18 cellular contexts compared by ENCODE assay signal in the genomic region with DNA sequence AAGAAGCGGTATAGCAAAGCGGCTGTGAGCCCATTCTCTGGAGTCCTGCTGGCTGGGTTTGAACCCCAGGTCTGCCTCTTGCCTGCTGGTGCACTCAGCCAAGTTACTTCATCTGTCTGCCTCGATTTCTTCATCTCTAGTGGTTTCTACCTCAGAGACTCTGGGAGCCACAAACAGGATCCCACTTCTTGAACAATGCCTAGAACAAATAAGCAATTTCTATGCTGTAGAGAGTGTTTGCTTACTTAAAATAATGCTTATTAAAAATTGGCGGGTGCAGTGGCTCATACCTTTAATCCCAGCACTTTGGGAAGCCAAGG.
DNase-seq lines count a peak whose midpoint lies in the region; ATAC-seq, FAIRE-seq and TF ChIP-seq lines count a peak whose summit lies in the region.
"Had no signal": no experiment of that assay in that cellular context is flagged by ENCODE, and none has a peak within 500 bp of the region (broad histone marks: within the 10 kb centered on the region; RNA-seq: fewer than 3 reads in every experiment).

No MANE protein-coding gene starts in this region.

- peaks cover 25% of the 10 kb centered on the region for H3K79me1 ChIP-seq in H1 (ENCODE audit: low read depth, low read length)

- no peak overlapping the region for H2AFZ ChIP-seq in H1 (ENCODE audit: low read length)
- H2AFZ ChIP-seq: GM23338, neural progenitor cell had no signal

- no peak for TF ChIP-seq POLR2A in H1 (IDR thresholded peaks at IDR 0.05; ENCODE audit: control extremely low read depth in 1 of 2, low read depth in 2 of 2, low read length in 2 of 2)
- TF ChIP-seq POLR2A in ovary (IDR thresholded peaks at IDR 0.05) = no peak

- H2BK15ac ChIP-seq in H1 (ENCODE audit: low read length) = no peak overlapping the region

- CTCF ChIA-PET in RWPE1 (lab: Yijun Ruan, JAX) = no interaction called here
- CTCF ChIA-PET in H1 (lab: Charles Lee; ENCODE audit: partially characterized antibody) = interaction anchor here (0.7 to 1.4 kb wide), 3 partner anchors 8 to 320 kb away, joined by 3 to 5 read pairs (median 3); no protein-coding TSS in a partner anchor

- no peak for TF ChIP-seq RAD21 in H1 (IDR thresholded peaks at IDR 0.05 in 1 of 2, conservative IDR thresholded peaks at IDR 0.05 in 1 of 2; ENCODE audit: low read depth in 2 of 2, low read length in 2 of 2)

- H3K36me3 Mint-ChIP-seq in activated naive CD8-positive, alpha-beta T cell treated with anti-CD3 and anti-CD28 coated beads, Interleukin-2, amount 10 ng/mL, durations not matched to agents 7 days and 5 days = peaks cover 31% of the 10 kb centered on the region
- H3K36me3 Mint-ChIP-seq in activated naive CD8-positive, alpha-beta T cell treated with anti-CD3 and anti-CD28 coated beads, Interleukin-2, amount 50 U/mL, for 24 hours (ENCODE audit: low read depth) = no peaks in the 10 kb centered on the region

- no peak overlapping the region for H2BK5ac ChIP-seq in H1 (ENCODE audit: low read depth, low read length)

- H3K9me3 Mint-ChIP-seq in activated naive CD8-positive, alpha-beta T cell treated with anti-CD3 and anti-CD28 coated beads, Interleukin-2, amount 10 ng/mL, durations not matched to agents 7 days and 5 days = no peaks in the 10 kb centered on the region
- H3K9me3 Mint-ChIP-seq in activated naive CD8-positive, alpha-beta T cell treated with anti-CD3 and anti-CD28 coated beads, Interleukin-2, amount 50 U/mL, for 24 hours = no peaks in the 10 kb centered on the region
- H3K9me3 Mint-ChIP-seq: GM23338; neural progenitor cell; stimulated activated naive CD8-positive, alpha-beta T cell treated with anti-CD3 and anti-CD28 coated beads, Interleukin-15, amount 100 ng/mL, for 72 hours had no signal

- no peak overlapping the region for H3K23ac ChIP-seq in H1 (ENCODE audit: insufficient read length)

- no peak for FAIRE-seq in H1 (lab: Jason Lieb, UNC)
- FAIRE-seq: RCC 7860 had no signal

- no peak overlapping the region for H3K56ac ChIP-seq in H1 (replicated peaks; ENCODE audit: insufficient read length, low read depth, low read length)

- H3K27me3 Mint-ChIP-seq in activated naive CD8-positive, alpha-beta T cell treated with anti-CD3 and anti-CD28 coated beads, Interleukin-2, amount 10 ng/mL, durations not matched to agents 7 days and 5 days = no peaks in the 10 kb centered on the region
- no peaks in the 10 kb centered on the region for H3K27me3 Mint-ChIP-seq in activated naive CD8-positive, alpha-beta T cell treated with anti-CD3 and anti-CD28 coated beads, Interleukin-2, amount 50 U/mL, for 24 hours
- H3K27me3 Mint-ChIP-seq: stimulated activated naive CD8-positive, alpha-beta T cell treated with anti-CD3 and anti-CD28 coated beads, Interleukin-15, amount 100 ng/mL, for 72 hours had no signal

- no peak overlapping the region for H3K4me2 ChIP-seq in H1 (ENCODE audit: insufficient read depth in 1 of 2, low read depth in 2 of 2, low read length in 2 of 2)
- H3K4me2 ChIP-seq: GM23338, neural progenitor cell had no signal

- H3K4me3 ChIP-seq in H1 (ENCODE audit: extremely low read depth in 1 of 4, insufficient read depth in 2 of 4, low read depth in 3 of 4, low read length in 4 of 4) = no peak overlapping the region
- no peak overlapping the region for H3K4me3 ChIP-seq in ovary
- H3K4me3 ChIP-seq: GM23338, left lung, neural progenitor cell had no signal

- H3K27ac ChIP-seq in RWPE1 = peak overlapping the region; percentile 30
- H3K27ac ChIP-seq in H1 (ENCODE audit: low read depth, low read length) = no peak overlapping the region
- H3K27ac ChIP-seq in temporal lobe (ENCODE audit: low read depth, low read length) = peak overlapping the region; percentile 77
- H3K27ac ChIP-seq in ovary = no peak overlapping the region
- H3K27ac ChIP-seq: neural progenitor cell had no signal

- no peak overlapping the region for H2AK5ac ChIP-seq in H1 (ENCODE audit: low read depth, low read length)

- no peak overlapping the region for H3K14ac ChIP-seq in H1 (ENCODE audit: insufficient read length)

- no peak for DNase-seq in activated naive CD8-positive, alpha-beta T cell treated with anti-CD3 and anti-CD28 coated beads, Interleukin-2, amount 10 ng/mL, durations not matched to agents 7 days and 5 days
- no peak for DNase-seq in activated naive CD8-positive, alpha-beta T cell treated with anti-CD3 and anti-CD28 coated beads, Interleukin-2, amount 50 U/mL, for 24 hours
- no peak for DNase-seq in RWPE1 (ENCODE audit: low spot score)
- no peak for DNase-seq in H1 (ENCODE audit: low read depth in 1 of 2, low spot score in 2 of 2)
- no peak for DNase-seq in H4 (ENCODE audit: low spot score)
- no peak for DNase-seq in ovary
- no peak for DNase-seq in sciatic nerve (ENCODE audit: low spot score)
- DNase-seq: activated CD4-positive, alpha-beta T cell treated with anti-CD3 and anti-CD28 coated beads, Interleukin-2, amount 50 U/mL, for 1 hour; activated gamma-delta T cell; DMS 273 treated with DMSO at 0.1 percent for 48 hours; effector CD4-positive, alpha-beta T cell; left lung; NCI-H1417; stimulated activated naive CD8-positive, alpha-beta T cell treated with anti-CD3 and anti-CD28 coated beads, Interleukin-15, amount 100 ng/mL, for 72 hours had no signal

- H4K20me1 ChIP-seq in H1 (replicated peaks in 1 of 2; ENCODE audit: control insufficient read depth in 1 of 2, insufficient read depth in 2 of 2, low read length in 2 of 2) = peaks cover 11 to 23% of the 10 kb centered on the region in 2 experiments

- H3K18ac ChIP-seq in H1 (ENCODE audit: extremely low read depth, low read length) = no peak overlapping the region

- H3K23me2 ChIP-seq in H1 (ENCODE audit: low read depth, low read length) = no peaks in the 10 kb centered on the region; the same call in 1 of the 2 replicates

- intact Hi-C loops in ovary (cut with DNase I) = no loop called here
- intact Hi-C loops in sciatic nerve (cut with DNase I) = no loop called here

- peaks cover 0 to 78% of the 10 kb centered on the region in 2 experiments; a peak in 2 of 4 replicates for H3K79me2 ChIP-seq in H1 (ENCODE audit: control insufficient read depth in 1 of 2, insufficient read depth in 2 of 2, low read length in 2 of 2)

- H3K27me3 ChIP-seq in H1 (replicated peaks in 1 of 4; ENCODE audit: control insufficient read depth in 3 of 4, extremely low read depth in 1 of 4, insufficient read depth in 3 of 4, low read length in 3 of 4) (no peaks in the 10 kb centered on the region), ovary (no peaks in the 10 kb centered on the region)
- H3K27me3 ChIP-seq: left lung, neural progenitor cell had no signal

- TF ChIP-seq CTCF in RWPE1 (conservative IDR thresholded peaks at IDR 0.05; ENCODE audit: low read depth) (no peak), H1 (IDR thresholded peaks at IDR 0.05; ENCODE audit: control extremely low read depth in 1 of 3, insufficient read depth in 1 of 3, low read depth in 1 of 3, low read length in 3 of 3) (no peak), ovary (IDR thresholded peaks at IDR 0.05) (no peak)

- no peak for TF ChIP-seq EP300 in H1 (IDR thresholded peaks at IDR 0.05; ENCODE audit: borderline replicate concordance in 1 of 2, low read depth in 2 of 2, low read length in 2 of 2)
- no peak for TF ChIP-seq EP300 in ovary (IDR thresholded peaks at IDR 0.05)

- no peak overlapping the region for H3K9ac ChIP-seq in H1 (replicated peaks in 1 of 4; ENCODE audit: extremely low read depth in 1 of 4, low read depth in 3 of 4, low read length in 3 of 4)
- H3K9ac ChIP-seq: neural progenitor cell had no signal

- peak overlapping the region; percentile 29; the same call in 1 of the 2 replicates for H4K8ac ChIP-seq in H1 (ENCODE audit: extremely low read depth, insufficient read depth, low read length)

- POLR2A ChIA-PET in activated naive CD8-positive, alpha-beta T cell treated with anti-CD3 and anti-CD28 coated beads, Interleukin-2, amount 10 ng/mL, durations not matched to agents 7 days and 5 days (lab: Charles Lee) = interaction anchor here (1.0 to 2.7 kb wide), 5 partner anchors 50 to 74 kb away, joined by 3 to 15 read pairs (median 4); partner anchors contain the start of gene CMIP
- POLR2A ChIA-PET in RWPE1 (lab: Yijun Ruan, JAX; ENCODE audit: low non-redundant PET) (no interaction called here), H1 (lab: Charles Lee; ENCODE audit: partially characterized antibody) (interaction anchor here (0.7 kb wide), 2 partner anchors 135 to 161 kb away, joined by 4 to 6 read pairs; no protein-coding TSS in a partner anchor)

- H2BK12ac ChIP-seq in H1 (ENCODE audit: low read depth, low read length) = no peak overlapping the region

- no peak overlapping the region for H2BK120ac ChIP-seq in H1 (replicated peaks; ENCODE audit: low read depth, low read length)

- H3K4me1 Mint-ChIP-seq in activated naive CD8-positive, alpha-beta T cell treated with anti-CD3 and anti-CD28 coated beads, Interleukin-2, amount 10 ng/mL, durations not matched to agents 7 days and 5 days = peaks cover 55% of the 10 kb centered on the region
- peaks cover 44% of the 10 kb centered on the region for H3K4me1 Mint-ChIP-seq in activated naive CD8-positive, alpha-beta T cell treated with anti-CD3 and anti-CD28 coated beads, Interleukin-2, amount 50 U/mL, for 24 hours

- 87% methylated on average over 4 of the region's 4 CpGs; no CpG with 5 or more reads in 1 of the 2 experiments for WGBS in H1 (ENCODE audit: extremely low coverage in 1 of 2, insufficient coverage in 1 of 2, insufficient read length in 1 of 2, insufficient replicate concordance in 2 of 2, low coverage in 1 of 2, low lambda C conversion rate in 2 of 2, missing lambda C conversion rate in 1 of 2), 2 experiments
- 95 to 99% (median 97%) methylated on average over 4 of the region's 4 CpGs for whole genome bisulfite sequencing in ovary, 3 donors

- no peak overlapping the region for H3K4ac ChIP-seq in H1 (replicated peaks; ENCODE audit: insufficient read length, low read depth, low read length)

- H3K36me3 ChIP-seq in H1 (ENCODE audit: control insufficient read depth in 2 of 4, insufficient read depth in 4 of 4, low read length in 3 of 4) (peaks cover 0 to 4% (median 2%) of the 10 kb centered on the region in 4 experiments; a peak in 1 of 8 replicates), ovary (no peaks in the 10 kb centered on the region)
- H3K36me3 ChIP-seq: neural progenitor cell had no signal

- H3K27ac Mint-ChIP-seq in activated naive CD8-positive, alpha-beta T cell treated with anti-CD3 and anti-CD28 coated beads, Interleukin-2, amount 10 ng/mL, durations not matched to agents 7 days and 5 days = peak overlapping the region; percentile 86
- H3K27ac Mint-ChIP-seq in activated naive CD8-positive, alpha-beta T cell treated with anti-CD3 and anti-CD28 coated beads, Interleukin-2, amount 50 U/mL, for 24 hours = no peak overlapping the region
- H3K27ac Mint-ChIP-seq: GM23338, neural progenitor cell had no signal

- no peak overlapping the region for H2BK20ac ChIP-seq in H1 (ENCODE audit: low read length)

- no peak overlapping the region for H4K5ac ChIP-seq in H1 (ENCODE audit: insufficient read length, low read depth, low read length)

- no peak overlapping the region for H4K91ac ChIP-seq in H1 (replicated peaks; ENCODE audit: insufficient read length, low read length)

- H3K4me3 Mint-ChIP-seq in activated naive CD8-positive, alpha-beta T cell treated with anti-CD3 and anti-CD28 coated beads, Interleukin-2, amount 10 ng/mL, durations not matched to agents 7 days and 5 days = peak overlapping the region; percentile 53
- no peak overlapping the region for H3K4me3 Mint-ChIP-seq in activated naive CD8-positive, alpha-beta T cell treated with anti-CD3 and anti-CD28 coated beads, Interleukin-2, amount 50 U/mL, for 24 hours
- H3K4me3 Mint-ChIP-seq: GM23338; neural progenitor cell; stimulated activated naive CD8-positive, alpha-beta T cell treated with anti-CD3 and anti-CD28 coated beads, Interleukin-15, amount 100 ng/mL, for 72 hours had no signal

- no peak for ATAC-seq in activated naive CD8-positive, alpha-beta T cell treated with anti-CD3 and anti-CD28 coated beads, Interleukin-2, amount 10 ng/mL, durations not matched to agents 7 days and 5 days (ENCODE audit: low read depth)
- no peak for ATAC-seq in activated naive CD8-positive, alpha-beta T cell treated with anti-CD3 and anti-CD28 coated beads, Interleukin-2, amount 50 U/mL, for 24 hours
- no peak for ATAC-seq in sciatic nerve
- ATAC-seq: GM23338; stimulated activated naive CD8-positive, alpha-beta T cell treated with anti-CD3 and anti-CD28 coated beads, Interleukin-15, amount 100 ng/mL, for 72 hours had no signal

- peaks cover 0 to 3% (median 0%) of the 10 kb centered on the region in 4 experiments; a peak in 1 of 7 replicates for H3K4me1 ChIP-seq in H1 (replicated peaks in 1 of 4; ENCODE audit: control insufficient read depth in 3 of 4, insufficient read depth in 4 of 4, low read length in 3 of 4)
- peaks cover 6% of the 10 kb centered on the region for H3K4me1 ChIP-seq in ovary (ENCODE audit: insufficient read depth)
- H3K4me1 ChIP-seq: neural progenitor cell had no signal

- H3K9me3 ChIP-seq in H1 (ENCODE audit: insufficient read depth in 2 of 2, low read depth in 1 of 2, low read length in 1 of 2) = no peaks in the 10 kb centered on the region
- no peaks in the 10 kb centered on the region for H3K9me3 ChIP-seq in ovary
- H3K9me3 ChIP-seq: left lung had no signal

Comparison
In these comparisons a context has a peak if more than half of its experiments do, and no peak if none do; other contexts are left out.
1. H3K27ac ChIP-seq: peak in RWPE1 (single experiment) and temporal lobe (single experiment); none in H1 (single experiment) and ovary (0 of 2).